8 cellular contexts compared by ENCODE assay signal in the genomic region with DNA sequence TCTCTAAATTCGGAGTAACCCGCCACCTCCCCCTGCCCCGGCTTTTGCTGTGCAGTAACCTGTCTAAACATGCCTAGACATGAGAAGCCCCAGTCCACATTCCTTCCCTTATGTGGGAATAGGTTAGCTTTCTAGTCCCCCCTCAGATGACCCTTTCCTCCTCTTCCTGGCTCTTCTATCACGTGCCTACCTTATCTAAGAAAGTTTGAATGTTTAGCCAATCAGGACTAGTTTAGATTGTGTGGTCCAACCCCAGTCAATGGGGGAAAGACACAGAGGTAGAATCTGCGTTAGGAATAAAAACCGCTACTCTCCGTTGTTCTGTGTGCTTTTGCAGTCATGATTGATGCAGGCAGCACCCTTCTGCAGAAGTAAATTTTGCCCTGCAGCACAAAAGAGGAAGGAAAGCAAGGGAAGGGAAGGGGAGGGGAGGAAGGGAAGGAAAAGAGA.
DNase-seq lines count a peak whose midpoint lies in the region; ATAC-seq and TF ChIP-seq lines count a peak whose summit lies in the region.
"Had no signal": no experiment of that assay in that cellular context is flagged by ENCODE, and none has a peak within 500 bp of the region (broad histone marks: within the 10 kb centered on the region; RNA-seq: fewer than 3 reads in every experiment).

No MANE protein-coding gene starts in this region.

- no peak for TF ChIP-seq POLR2A in spleen (IDR thresholded peaks at IDR 0.05)

- no peak overlapping the region for H4K5ac ChIP-seq in H9 (ENCODE audit: insufficient read length, low read depth, low read length)

- peaks cover 4% of the 10 kb centered on the region; the same call in 1 of the 2 replicates for H3K4me1 ChIP-seq in H9 (ENCODE audit: insufficient read depth, low read length)
- H3K4me1 ChIP-seq in spleen, result peaks cover 11 to 96% (median 39%) of the 10 kb centered on the region in 6 donors

- no peak overlapping the region for H2AK5ac ChIP-seq in H9 (ENCODE audit: insufficient read length, low read length)

- WGBS in H9 (ENCODE audit: extremely low coverage, insufficient read length, low lambda C conversion rate), result no CpG with 5 or more reads among the region's 7 CpGs
- WGBS in spleen, 5 donors, result 41 to 56% (median 44%) methylated on average over 7 of the region's 7 CpGs

- DNase-seq in H9 (peak; percentile 18), NCI-H69 (lab: John Stamatoyannopoulos, UW) (peak; percentile 74), spleen (no peak), foreskin fibroblast (no peak)
- no peak for DNase-seq in stimulated activated CD4-positive, alpha-beta T cell treated with anti-CD3 and anti-CD28 coated beads, Interleukin-2, amount 100 ng/mL, for 48 hours
- DNase-seq: activated T-cell treated with anti-CD3 and anti-CD28 coated beads for 4 hours had no signal

- H3K14ac ChIP-seq in H9 (ENCODE audit: insufficient read depth, low read length), result no peak overlapping the region

- H3T11ph ChIP-seq in H9 (ENCODE audit: low read length), result no peak overlapping the region

- no peak overlapping the region for H3K23ac ChIP-seq in H9 (ENCODE audit: insufficient read length, low read depth, low read length)

- H2BK120ac ChIP-seq in H9 (ENCODE audit: low read depth, low read length, poor library complexity, severe bottlenecking), result no peak overlapping the region

- H4K8ac ChIP-seq in H9 (replicated peaks; ENCODE audit: insufficient read length, low read depth, low read length), result no peak overlapping the region

- ATAC-seq in GM19395 (IDR thresholded peaks at IDR 0.05; ENCODE audit: unreplicated experiment), result no peak

- H3K79me2 ChIP-seq in H9 (ENCODE audit: insufficient read depth, low read length), result no peaks in the 10 kb centered on the region

- H3K4ac ChIP-seq in H9 (ENCODE audit: low read depth, low read length), result no peak overlapping the region

- H3K18ac ChIP-seq in H9 (ENCODE audit: insufficient read length, low read depth, low read length), result no peak overlapping the region

- H3K4me3 ChIP-seq in spleen (no peak overlapping the region), foreskin fibroblast (ENCODE audit: low read depth in 1 of 2, low read length in 2 of 2) (no peak overlapping the region)

- H3K9me3 Mint-ChIP-seq in H9, result no peaks in the 10 kb centered on the region
- H3K9me3 Mint-ChIP-seq in dendritic cell treated with granulocyte-macrophage colony-stimulating factor and Interleukin-4, amounts not matched to agents 40 ng/mL and 50 ng/mL, for 4 days, result no peaks in the 10 kb centered on the region

- H3K56ac ChIP-seq in H9 (ENCODE audit: insufficient read length, low read depth, low read length), result no peak overlapping the region

- no peak overlapping the region for H3K4me3 Mint-ChIP-seq in H9
- peak overlapping the region; percentile 24 for H3K4me3 Mint-ChIP-seq in dendritic cell treated with granulocyte-macrophage colony-stimulating factor and Interleukin-4, amounts not matched to agents 40 ng/mL and 50 ng/mL, for 4 days

- H3K9me3 ChIP-seq in H9 (ENCODE audit: control insufficient read depth, low read depth, low read length) (no peaks in the 10 kb centered on the region), spleen (no peaks in the 10 kb centered on the region)

- H3K27me3 Mint-ChIP-seq in H9 (ENCODE audit: low read depth), result no peaks in the 10 kb centered on the region; the same call in 1 of the 2 replicates
- no peaks in the 10 kb centered on the region for H3K27me3 Mint-ChIP-seq in dendritic cell treated with granulocyte-macrophage colony-stimulating factor and Interleukin-4, amounts not matched to agents 40 ng/mL and 50 ng/mL, for 4 days

- no peak overlapping the region for H2BK12ac ChIP-seq in H9 (ENCODE audit: insufficient read length, low read depth, low read length)

- no peaks in the 10 kb centered on the region for H3K23me2 ChIP-seq in H9 (ENCODE audit: insufficient read length, low read depth, low read length, poor library complexity, severe bottlenecking)

- no peaks in the 10 kb centered on the region for H3K27me3 ChIP-seq in H9 (ENCODE audit: insufficient read depth, low read length)
- peaks cover 0 to 4% (median 0%) of the 10 kb centered on the region in 7 donors for H3K27me3 ChIP-seq in spleen (replicated peaks in 1 of 7)

- no peak overlapping the region for H4K91ac ChIP-seq in H9 (ENCODE audit: insufficient read length, low read depth, low read length)

- H3K9ac ChIP-seq in H9 (ENCODE audit: extremely low read depth, insufficient read length, low read length), result no peak overlapping the region

- H3K27ac ChIP-seq in H9 (ENCODE audit: insufficient read length, low read depth, low read length) (no peak overlapping the region), spleen (peak overlapping the region in 6 of 8 donors; percentile 54 to 90 (median 74))

- no peaks in the 10 kb centered on the region for H3K79me1 ChIP-seq in H9 (ENCODE audit: insufficient read depth, low read depth, low read length, poor library complexity, severe bottlenecking)

- H4K20me1 ChIP-seq in H9 (ENCODE audit: control insufficient read depth, insufficient read depth, insufficient read length), result no peaks in the 10 kb centered on the region

- H2BK20ac ChIP-seq in H9 (ENCODE audit: low read depth, low read length, poor library complexity, severe bottlenecking), result no peak overlapping the region

- H3K4me2 ChIP-seq in H9 (ENCODE audit: insufficient read depth, insufficient read length, low read length), result no peak overlapping the region

- no peaks in the 10 kb centered on the region for H3K36me3 ChIP-seq in spleen

- H2BK5ac ChIP-seq in H9 (ENCODE audit: insufficient read length, low read length), result no peak overlapping the region

- H2BK15ac ChIP-seq in H9 (ENCODE audit: low read depth, low read length), result no peak overlapping the region

- intact Hi-C loops in dendritic cell treated with granulocyte-macrophage colony-stimulating factor and Interleukin-4, amounts not matched to agents 40 ng/mL and 50 ng/mL, for 4 days (cut with micrococcal nuclease), result no loop called here
- intact Hi-C loops in spleen (cut with DNase I; ENCODE audit: low total_unique reads), result no loop called here

- peak overlapping the region; percentile 32 for H2AFZ ChIP-seq in H9 (ENCODE audit: low read length)

- no peak overlapping the region; a peak in 1 of 7 replicates for H3K27ac Mint-ChIP-seq in H9
- peak overlapping the region; percentile 86 for H3K27ac Mint-ChIP-seq in dendritic cell treated with granulocyte-macrophage colony-stimulating factor and Interleukin-4, amounts not matched to agents 40 ng/mL and 50 ng/mL, for 4 days

- peaks cover 33 to 39% of the 10 kb centered on the region in 2 experiments for H3K4me1 Mint-ChIP-seq in H9
- H3K4me1 Mint-ChIP-seq in dendritic cell treated with granulocyte-macrophage colony-stimulating factor and Interleukin-4, amounts not matched to agents 40 ng/mL and 50 ng/mL, for 4 days (ENCODE audit: low read depth), result peaks cover 95% of the 10 kb centered on the region

- TF ChIP-seq CTCF in H9 (conservative IDR thresholded peaks at IDR 0.05), result no peak
- no peak for TF ChIP-seq CTCF in spleen (IDR thresholded peaks at IDR 0.05 in 8 of 11, conservative IDR thresholded peaks at IDR 0.05 in 3 of 11)
- no peak for TF ChIP-seq CTCF in foreskin fibroblast (IDR thresholded peaks at IDR 0.05; ENCODE audit: low read depth, low read length)

- H3K36me3 Mint-ChIP-seq in H9 (ENCODE audit: insufficient read depth in 1 of 3, low read depth in 3 of 3), result no peaks in the 10 kb centered on the region; a peak in 1 of 7 replicates
- no peaks in the 10 kb centered on the region for H3K36me3 Mint-ChIP-seq in dendritic cell treated with granulocyte-macrophage colony-stimulating factor and Interleukin-4, amounts not matched to agents 40 ng/mL and 50 ng/mL, for 4 days (ENCODE audit: low read depth)

Comparison
In these comparisons a context has a peak if more than half of its experiments do, and no peak if none do; other contexts are left out.
1. DNase-seq: peak in H9 (single experiment) and NCI-H69 (single experiment); none in spleen (single experiment), stimulated activated CD4-positive, alpha-beta T cell treated with anti-CD3 and anti-CD28 coated beads, Interleukin-2, amount 100 ng/mL, for 48 hours (0 of 2) and foreskin fibroblast (0 of 2).